Comparison of ENCODE assay signal across 20 cellular contexts in genomic region chr6:104585646-104586045, GRCh38.
A peak's percentile ranks its signal among the peaks of the same experiment; 100 is the strongest.
DNase-seq lines count a peak whose midpoint lies in the region; ATAC-seq, FAIRE-seq and TF ChIP-seq lines count a peak whose summit lies in the region.
"Had no signal": no experiment of that assay in that cellular context is flagged by ENCODE, and none has a peak within 500 bp of the region (broad histone marks: within the 10 kb centered on the region; RNA-seq: fewer than 3 reads in every experiment).

No MANE protein-coding gene starts in this region.

- H3K27me3 ChIP-seq in gastrocnemius medialis, result no peaks in the 10 kb centered on the region
- H3K27me3 ChIP-seq: BLaER1 had no signal

- FAIRE-seq in D721Med (lab: Jason Lieb, UNC), result peak; percentile 76
- FAIRE-seq: GM12891, GM19239, H1, HepG2 had no signal

- no peaks in the 10 kb centered on the region for H3K4me1 ChIP-seq in gastrocnemius medialis
- H3K4me1 ChIP-seq: BLaER1 had no signal

- no peaks in the 10 kb centered on the region for H3K36me3 ChIP-seq in gastrocnemius medialis
- H3K36me3 ChIP-seq: BLaER1 had no signal

- no peak for TF ChIP-seq POLR2A in gastrocnemius medialis (IDR thresholded peaks at IDR 0.05)

- DNase-seq in NCI-H1436 (lab: John Stamatoyannopoulos, UW) (peak; percentile 67), NCI-H1436 treated with DMSO at 0.1 percent for 48 hours (lab: John Stamatoyannopoulos, UW) (no peak), D721Med (ENCODE audit: insufficient read length, low spot score) (no peak), NCI-H524 treated with DMSO at 0.1 percent for 48 hours (lab: John Stamatoyannopoulos, UW) (peak; percentile 16), NCI-H2081 treated with DMSO at 0.1 percent for 48 hours (lab: John Stamatoyannopoulos, UW) (no peak), gastrocnemius medialis (no peak), HCEC 1CT (no peak)
- DNase-seq: 8988T; Calu3; CD4-positive, alpha-beta memory T cell; DMS 273 treated with DMSO at 0.1 percent for 48 hours; DMS53; DND-41; EL; H9 had no signal

- intact Hi-C loops in gastrocnemius medialis (cut with DNase I; ENCODE audit: low total_unique reads), result no loop called here

- H3K27ac ChIP-seq in gastrocnemius medialis, result no peak overlapping the region
- H3K27ac ChIP-seq: BLaER1 had no signal

- H3K9me3 ChIP-seq in gastrocnemius medialis, result no peaks in the 10 kb centered on the region
- H3K9me3 ChIP-seq: BLaER1 had no signal

- no peak for TF ChIP-seq CTCF in D721Med (IDR thresholded peaks at IDR 0.05; ENCODE audit: insufficient read depth, missing control alignments)
- TF ChIP-seq CTCF in gastrocnemius medialis (IDR thresholded peaks at IDR 0.05 in 4 of 5, conservative IDR thresholded peaks at IDR 0.05 in 1 of 5), result no peak

- no peak overlapping the region for H3K4me3 ChIP-seq in gastrocnemius medialis
- H3K4me3 ChIP-seq: BLaER1 had no signal

- ATAC-seq in gastrocnemius medialis, result no peak
- ATAC-seq: HepG2 had no signal

- in situ Hi-C loops in gastrocnemius medialis (cut with MboI; ENCODE audit: low sequenced_read_pairs in 4 of 4), result no loop called here

Comparison
In these comparisons a context has a peak if more than half of its experiments do, and no peak if none do; other contexts are left out.
1. DNase-seq: peak in NCI-H1436 (single experiment) and NCI-H524 treated with DMSO at 0.1 percent for 48 hours (single experiment); none in NCI-H1436 treated with DMSO at 0.1 percent for 48 hours (single experiment), D721Med (single experiment), NCI-H2081 treated with DMSO at 0.1 percent for 48 hours (single experiment), gastrocnemius medialis (0 of 2) and HCEC 1CT (single experiment).